ENCODE assay signal across 8 cellular contexts in genomic region chr3:133040696-133041523, GRCh38. TPM values are rescaled to one million over a fixed set of nuclear protein-coding genes. Genes with fewer than 3 reads are reported as not detected.
DNase-seq lines count a peak whose midpoint lies in the region; ATAC-seq and TF ChIP-seq lines count a peak whose summit lies in the region.

No MANE protein-coding gene starts in this region.

- peak; percentile 67 for TF ChIP-seq CTCF in GM10266 (IDR thresholded peaks at IDR 0.05; ENCODE audit: control insufficient read depth, insufficient read depth, low read depth, missing control alignments)
- TF ChIP-seq CTCF in OCI-LY3 (IDR thresholded peaks at IDR 0.05; ENCODE audit: low read depth, low read length): peak; percentile 75
- peak; percentile 90 for TF ChIP-seq CTCF in choroid plexus epithelial cell (conservative IDR thresholded peaks at IDR 0.05; ENCODE audit: low read depth, low read length)
- peak in 5 of 7 experiments; percentile 47 to 74 (median 60) for TF ChIP-seq CTCF in stomach (IDR thresholded peaks at IDR 0.05)

- H3K4me1 ChIP-seq in OCI-LY3 (ENCODE audit: low read length): no peaks in the 10 kb centered on the region
- peaks cover 7 to 45% (median 34%) of the 10 kb centered on the region in 4 donors for H3K4me1 ChIP-seq in stomach

- DNase-seq in A172 (ENCODE audit: low spot score): peak; percentile 57
- peak; percentile 78 for DNase-seq in GM10266 (ENCODE audit: extremely low spot score)
- peak; percentile 70 for DNase-seq in KBM-7
- peak; percentile 82 for DNase-seq in choroid plexus epithelial cell (ENCODE audit: low read depth)
- peak; percentile 71 for DNase-seq in left lobe of liver (ENCODE audit: low spot score)
- DNase-seq in stomach: peak; percentile 75

- in situ Hi-C loops in KBM-7 (cut with MboI; ENCODE audit: low pct_unique_long_range_greater_than_20kb, low sequenced_read_pairs): loop anchor here (25.0 kb wide), 1 partner anchor 346 kb away; no protein-coding TSS in a partner anchor

- intact Hi-C loops in stomach (cut with DNase I; ENCODE audit: low total_unique reads): no loop called here

- no peak for TF ChIP-seq EP300 in stomach (IDR thresholded peaks at IDR 0.05)

- no peaks in the 10 kb centered on the region for H3K79me2 ChIP-seq in OCI-LY3 (ENCODE audit: low read length)

- TF ChIP-seq POLR2A in stomach (IDR thresholded peaks at IDR 0.05): no peak

- H3K4me2 ChIP-seq in OCI-LY3 (ENCODE audit: low read length): no peak overlapping the region

- H3K4me3 ChIP-seq in OCI-LY3 (ENCODE audit: low read length): no peak overlapping the region
- no peak overlapping the region for H3K4me3 ChIP-seq in choroid plexus epithelial cell (ENCODE audit: low read depth, low read length)
- no peak overlapping the region for H3K4me3 ChIP-seq in stomach

- H3K36me3 ChIP-seq in OCI-LY3 (replicated peaks; ENCODE audit: low read depth, low read length) (no peaks in the 10 kb centered on the region), stomach (no peaks in the 10 kb centered on the region)

- WGBS in stomach, 5 donors: 8 to 22% (median 10%) methylated on average over 6 of the region's 6 CpGs

- ATAC-seq in left lobe of liver (peak; percentile 95), HG03469 (IDR thresholded peaks at IDR 0.05; ENCODE audit: unreplicated experiment) (no peak)

- peaks cover 27% of the 10 kb centered on the region for H3K27me3 ChIP-seq in OCI-LY3 (ENCODE audit: low read depth, low read length)
- peaks cover 0 to 31% (median 25%) of the 10 kb centered on the region in 3 donors for H3K27me3 ChIP-seq in stomach

- H3K27ac ChIP-seq in OCI-LY3 (ENCODE audit: low read length): no peak overlapping the region
- peak overlapping the region in 1 of 5 donors; percentile 17 for H3K27ac ChIP-seq in stomach

- no peak overlapping the region for H2AFZ ChIP-seq in OCI-LY3 (ENCODE audit: low read depth, low read length)

- no peaks in the 10 kb centered on the region for H4K20me1 ChIP-seq in OCI-LY3 (ENCODE audit: insufficient read depth, low read length)

- H3K9me3 ChIP-seq in OCI-LY3 (ENCODE audit: insufficient read depth, low read length): no peaks in the 10 kb centered on the region
- H3K9me3 ChIP-seq in stomach: no peaks in the 10 kb centered on the region

- no peak overlapping the region for H3K9ac ChIP-seq in OCI-LY3 (ENCODE audit: low read length)

RNA-seq across cellular contexts. Expression of gene TMEM108, which starts 2.7 kb away (rescaled TPM):
- not detected in 2 replicates for total RNA-seq in A172 (2014; rRNA removed; shearing (Covaris generic))
- total RNA-seq in left lobe of liver (not detected), stomach (1 to 10 TPM in 1 of 5 donors, under 1 TPM in 2, not detected in 2; 0.43 to 1.3 (median 0.92) TPM)
- polyA plus RNA-seq in stomach: 1 to 10 TPM in 1 of 3 donors, under 1 TPM in 2; 0.37 to 2.1 (median 0.76) TPM
